19 cellular contexts compared by ENCODE assay signal in the genomic region with DNA sequence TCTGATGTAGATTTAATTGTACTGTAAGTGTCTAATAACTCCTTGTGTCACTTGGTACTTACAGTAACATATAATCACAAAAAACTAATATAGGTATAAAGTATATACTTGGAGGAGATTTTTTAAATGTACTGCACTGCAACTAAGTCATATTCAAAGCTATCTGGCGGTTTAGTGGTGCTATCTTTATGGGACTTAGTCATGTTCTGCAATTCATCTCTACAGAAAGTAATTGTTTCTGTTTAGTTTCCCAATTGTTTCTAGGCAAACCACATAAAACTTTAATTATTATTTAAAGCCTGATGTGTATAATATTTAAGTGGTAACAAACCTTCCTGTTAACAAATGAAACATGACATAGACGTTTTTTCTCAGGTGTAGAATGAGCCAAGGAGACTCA.
"Had no signal": no experiment of that assay in that cellular context is flagged by ENCODE, and none has a peak within 500 bp of the region (broad histone marks: within the 10 kb centered on the region; RNA-seq: fewer than 3 reads in every experiment).

No MANE protein-coding gene starts in this region.

- H3K9me3 ChIP-seq: left ventricle myocardium inferior, neutrophil, tibial artery had no signal

- H3K4me1 ChIP-seq: parathyroid adenoma had no signal

- DNase-seq: activated B cell treated with CpG ODN at 0.5 μM for 24 hours; activated CD4-positive, alpha-beta T cell treated with anti-CD3 and anti-CD28 coated beads for 48 hours; activated CD8-positive, alpha-beta T cell treated with anti-CD3 and anti-CD28 coated beads, Interleukin-2, amount 10 ng/mL, durations not matched to agents 7 days and 5 days; activated naive CD4-positive, alpha-beta T cell treated with Interleukin-2 at 50 U/mL for 16 hours; activated naive CD8-positive, alpha-beta T cell treated with anti-CD3 and anti-CD28 coated beads, Interleukin-2, amount 10 ng/mL, durations not matched to agents 7 days and 5 days; activated T-cell treated with anti-CD3 and anti-CD28 coated beads, Interleukin-2, amount 50 U/mL, for 1 hour; immature natural killer cell; left ventricle myocardium inferior; natural killer cell; right cardiac atrium; stimulated activated CD4-positive, alpha-beta T cell treated with anti-CD3 and anti-CD28 coated beads, Interleukin-1b, Interleukin-23, amount 100 ng/mL, for 48 hours; stimulated activated naive CD8-positive, alpha-beta T cell treated with anti-CD3 and anti-CD28 coated beads, Interleukin-15, amount 100 ng/mL, for 72 hours; T-helper 1 cell; T-helper 9 cell; tibial artery had no signal

- H3K27ac Mint-ChIP-seq: activated B cell treated with CpG ODN at 0.5 μM for 24 hours; activated CD8-positive, alpha-beta T cell treated with anti-CD3 and anti-CD28 coated beads, Interleukin-2, amount 10 ng/mL, durations not matched to agents 7 days and 5 days; activated naive CD8-positive, alpha-beta T cell treated with anti-CD3 and anti-CD28 coated beads, Interleukin-2, amount 10 ng/mL, durations not matched to agents 7 days and 5 days; stimulated activated naive CD8-positive, alpha-beta T cell treated with anti-CD3 and anti-CD28 coated beads, Interleukin-15, amount 100 ng/mL, for 72 hours had no signal

- H3K27ac ChIP-seq: epithelial cell of prostate, hepatocyte, left ventricle myocardium inferior, neutrophil, parathyroid adenoma, tibial artery had no signal

- H3K27me3 Mint-ChIP-seq: activated B cell treated with CpG ODN at 0.5 μM for 24 hours; activated naive CD8-positive, alpha-beta T cell treated with anti-CD3 and anti-CD28 coated beads, Interleukin-2, amount 10 ng/mL, durations not matched to agents 7 days and 5 days; stimulated activated naive CD8-positive, alpha-beta T cell treated with anti-CD3 and anti-CD28 coated beads, Interleukin-15, amount 100 ng/mL, for 72 hours had no signal

- H3K9me3 Mint-ChIP-seq: activated B cell treated with CpG ODN at 0.5 μM for 24 hours; activated naive CD8-positive, alpha-beta T cell treated with anti-CD3 and anti-CD28 coated beads, Interleukin-2, amount 10 ng/mL, durations not matched to agents 7 days and 5 days; immature natural killer cell; natural killer cell; stimulated activated naive CD8-positive, alpha-beta T cell treated with anti-CD3 and anti-CD28 coated beads, Interleukin-15, amount 100 ng/mL, for 72 hours had no signal

- H3K4me3 Mint-ChIP-seq: activated B cell treated with CpG ODN at 0.5 μM for 24 hours; activated CD8-positive, alpha-beta T cell treated with anti-CD3 and anti-CD28 coated beads, Interleukin-2, amount 10 ng/mL, durations not matched to agents 7 days and 5 days; activated naive CD8-positive, alpha-beta T cell treated with anti-CD3 and anti-CD28 coated beads, Interleukin-2, amount 10 ng/mL, durations not matched to agents 7 days and 5 days; immature natural killer cell; natural killer cell; stimulated activated naive CD8-positive, alpha-beta T cell treated with anti-CD3 and anti-CD28 coated beads, Interleukin-15, amount 100 ng/mL, for 72 hours had no signal

- H3K4me3 ChIP-seq: hepatocyte, left ventricle myocardium inferior, tibial artery had no signal

- H3K27me3 ChIP-seq: hepatocyte, neutrophil, tibial artery had no signal

- ATAC-seq: activated CD8-positive, alpha-beta T cell treated with anti-CD3 and anti-CD28 coated beads, Interleukin-2, amount 10 ng/mL, durations not matched to agents 7 days and 5 days; natural killer cell; right cardiac atrium; stimulated activated naive CD8-positive, alpha-beta T cell treated with anti-CD3 and anti-CD28 coated beads, Interleukin-15, amount 100 ng/mL, for 72 hours had no signal
